ENCODE assay signal across 10 cellular contexts in the genomic region with DNA sequence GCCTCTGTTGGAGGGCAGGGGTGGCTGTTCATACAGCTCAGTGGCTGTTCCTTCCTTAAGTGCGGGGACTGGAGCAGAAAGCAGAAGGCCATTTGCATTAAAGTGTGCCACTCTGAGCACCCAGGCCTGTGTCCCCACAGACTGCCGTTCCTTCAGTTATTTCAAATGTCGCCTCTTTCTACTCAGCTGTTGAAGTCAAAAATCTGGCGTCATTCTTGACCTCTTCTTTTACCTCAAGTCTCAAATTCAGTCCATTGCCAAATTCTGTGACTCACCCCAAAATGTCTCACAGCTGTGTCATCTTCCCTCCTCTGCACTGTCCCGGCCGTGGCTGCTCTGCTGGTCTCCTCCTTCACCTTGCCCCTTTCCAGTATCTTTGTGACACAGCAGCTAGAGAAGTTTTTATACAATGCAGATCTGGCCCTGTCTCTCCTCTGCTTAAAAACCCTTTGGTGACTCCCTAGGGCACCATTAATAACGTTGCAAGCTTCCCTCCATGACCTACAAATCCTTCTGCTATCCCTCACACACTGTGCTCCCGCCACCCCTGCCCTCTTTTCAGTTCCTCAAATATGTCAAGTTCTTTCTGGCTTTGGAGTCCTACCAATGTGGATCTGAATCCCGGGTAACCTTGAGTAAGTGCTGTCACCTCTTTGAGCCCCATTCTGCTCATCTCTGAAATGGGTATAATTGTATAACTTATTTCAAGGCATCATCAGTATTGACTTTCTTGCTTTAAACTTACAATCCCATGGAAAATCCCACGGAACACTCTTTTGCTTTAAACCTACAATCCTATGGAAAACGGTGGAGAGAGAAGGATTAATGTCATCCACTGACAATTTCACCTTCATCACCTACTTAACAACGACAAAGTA.
DNase-seq lines count a peak whose midpoint lies in the region; ATAC-seq and TF ChIP-seq lines count a peak whose summit lies in the region.
"Had no signal": no experiment of that assay in that cellular context is flagged by ENCODE, and none has a peak within 500 bp of the region (broad histone marks: within the 10 kb centered on the region; RNA-seq: fewer than 3 reads in every experiment).

No MANE protein-coding gene starts in this region.

- no peaks in the 10 kb centered on the region for H3K9me3 ChIP-seq in skeletal muscle satellite cell (replicated peaks; ENCODE audit: low read length)

- no peaks in the 10 kb centered on the region for H3K27me3 ChIP-seq in skeletal muscle satellite cell (ENCODE audit: control insufficient read depth, insufficient read depth, low read length)

- no peak for TF ChIP-seq POLR2A in erythroblast (IDR thresholded peaks at IDR 0.05; ENCODE audit: low read length)

- H3K4me3 ChIP-seq in skeletal muscle satellite cell (ENCODE audit: low read length): peak overlapping the region; percentile 13
- H3K4me3 ChIP-seq: lung had no signal

- DNase-seq in SIG-M5 treated with dmso at 0.1 percent for 504 hours (lab: John Stamatoyannopoulos, UW; ENCODE audit: unreplicated experiment) (peak; percentile 42), SIG-M5 (lab: John Stamatoyannopoulos, UW) (no peak), RKO (ENCODE audit: low spot score) (peak; percentile 65), erythroblast (lab: John Stamatoyannopoulos, UW) (peak; percentile 49 to 79), NCI-H345 (lab: John Stamatoyannopoulos, UW) (no peak), NCI-H524 treated with DMSO at 0.1 percent for 48 hours (lab: John Stamatoyannopoulos, UW) (no peak)
- DNase-seq: stimulated activated CD4-positive, alpha-beta T cell treated with anti-CD3 and anti-CD28 coated beads, Interleukin-12 subunit alpha, Interleukin-12 subunit beta, amount 100 ng/mL, for 4 hours had no signal

- H3K9ac ChIP-seq in skeletal muscle satellite cell (ENCODE audit: low read depth, low read length): no peak overlapping the region

- peak overlapping the region; percentile 40 for H3K4me2 ChIP-seq in skeletal muscle satellite cell (ENCODE audit: low read length)

- no peaks in the 10 kb centered on the region for H3K36me3 ChIP-seq in skeletal muscle satellite cell (ENCODE audit: insufficient read depth, low read length)

- peaks cover 16% of the 10 kb centered on the region for H3K4me1 ChIP-seq in skeletal muscle satellite cell (ENCODE audit: control insufficient read depth, insufficient read depth, low read length)

- no peak for ATAC-seq in GM18519 (IDR thresholded peaks at IDR 0.05; ENCODE audit: low FRiP score, unreplicated experiment)

Comparison
In these comparisons a context has a peak if more than half of its experiments do, and no peak if none do; other contexts are left out.
1. DNase-seq: peak in SIG-M5 treated with dmso at 0.1 percent for 504 hours (single experiment), RKO (single experiment) and erythroblast (2 of 2); none in SIG-M5 (single experiment), NCI-H345 (single experiment) and NCI-H524 treated with DMSO at 0.1 percent for 48 hours (single experiment).